In the genomic region with DNA sequence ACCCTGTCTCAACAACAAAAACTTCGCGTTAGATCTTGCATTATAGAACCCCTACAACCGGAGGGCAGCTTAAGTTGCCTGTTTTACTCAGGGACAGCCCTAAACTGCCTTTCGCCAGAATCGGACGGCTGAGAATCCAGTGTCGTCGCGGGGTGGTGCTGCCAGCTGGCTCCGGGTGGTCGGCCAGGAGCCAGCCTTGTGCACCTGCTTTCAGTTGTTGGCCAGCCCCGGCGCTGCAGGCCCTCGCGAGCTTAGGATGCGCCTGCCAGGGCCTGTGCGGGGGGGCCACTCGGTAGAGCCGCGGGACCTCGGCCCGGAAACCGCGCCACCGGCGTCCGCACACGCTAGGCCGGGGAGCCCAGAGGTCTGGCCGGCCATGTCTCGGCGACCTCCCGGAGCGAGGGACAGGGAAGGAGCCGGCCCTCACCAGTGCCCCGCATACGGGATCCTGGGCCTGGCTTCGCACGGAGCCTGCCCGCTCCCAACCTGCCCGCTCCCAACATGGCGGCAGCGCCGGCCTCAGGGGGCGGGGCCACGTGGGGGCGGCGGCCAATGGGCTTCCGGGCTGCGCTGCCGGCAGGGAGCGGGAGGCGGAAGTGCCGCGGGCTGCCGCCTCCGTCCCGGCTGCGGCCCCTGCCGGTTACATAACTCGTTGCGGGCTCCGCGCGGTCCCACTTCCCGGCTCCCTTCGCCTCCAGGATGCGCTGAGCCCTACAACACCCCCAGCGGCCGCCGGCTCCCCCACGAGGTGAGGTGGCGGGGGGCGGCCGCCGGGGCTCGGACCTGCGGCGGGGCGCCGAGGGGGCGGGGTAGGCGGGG, we compare ENCODE assay signal across 8 cellular contexts. TPM values are rescaled to one million over a fixed set of nuclear protein-coding genes. Genes with fewer than 3 reads are reported as not detected.
DNase-seq lines count a peak whose midpoint lies in the region; ATAC-seq and TF ChIP-seq lines count a peak whose summit lies in the region.

No MANE protein-coding gene starts in this region.

- BruUV-seq in Panc1 (replicated peaks; lab: Mats Ljungman, UMichigan), result TSS peak; percentile 89

- DNase-seq in Daoy (ENCODE audit: low read depth) (peak; percentile 93), KG1 (lab: John Stamatoyannopoulos, UW) (peak; percentile 88), Panc1 (ENCODE audit: low read depth, low spot score) (no peak), fibroblast of gingiva (ENCODE audit: low read depth) (peak; percentile 85)
- DNase-seq in activated T-helper 1 cell treated with anti-CD3 and anti-CD28 coated beads, Interleukin-12 subunit alpha, Interleukin-12 subunit beta, Interleukin-2, Interleukin-4 antibody, amounts not matched to agents 30 ng/mL and 10 ng/mL and 1 ng/mL, durations not matched to agents 14 hours and 24 hours and 36 hours (ENCODE audit: low spot score), result peak; percentile 88
- peak; percentile 85 to 93 (median 91) for DNase-seq in naive thymus-derived CD8-positive, alpha-beta T cell
- DNase-seq in stimulated activated naive B cell treated with anti-CD40 and anti-IgM and Interleukin-4, amounts not matched to agents 10 μg/mL and 1 μg/mL and 100 μg/mL, for 72 hours, result peak; percentile 86

- peak; percentile 76 for TF ChIP-seq CTCF in Panc1 (IDR thresholded peaks at IDR 0.05)

- H3K4me3 ChIP-seq in Panc1 (ENCODE audit: low read depth in 2 of 2, low read length in 2 of 2), result peak overlapping the region; percentile 73 to 84

- peaks cover 42% of the 10 kb centered on the region for H3K4me1 Mint-ChIP-seq in activated T-helper 1 cell treated with anti-CD3 and anti-CD28 coated beads, Interleukin-12 subunit alpha, Interleukin-12 subunit beta, Interleukin-2, Interleukin-4 antibody, amounts not matched to agents 30 ng/mL and 10 ng/mL and 1 ng/mL, durations not matched to agents 14 hours and 24 hours and 36 hours (ENCODE audit: low read depth)
- H3K4me1 Mint-ChIP-seq in naive thymus-derived CD8-positive, alpha-beta T cell, result peaks cover 26 to 52% (median 43%) of the 10 kb centered on the region in 4 donors
- peaks cover 28 to 44% of the 10 kb centered on the region in 2 donors for H3K4me1 Mint-ChIP-seq in stimulated activated naive B cell treated with anti-CD40 and anti-IgM and Interleukin-4, amounts not matched to agents 10 μg/mL and 1 μg/mL and 100 μg/mL, for 72 hours

- no peaks in the 10 kb centered on the region for H3K9me3 ChIP-seq in Panc1 (ENCODE audit: control insufficient read depth, insufficient read depth, low read depth, low read length)

- H3K36me3 Mint-ChIP-seq in activated T-helper 1 cell treated with anti-CD3 and anti-CD28 coated beads, Interleukin-12 subunit alpha, Interleukin-12 subunit beta, Interleukin-2, Interleukin-4 antibody, amounts not matched to agents 30 ng/mL and 10 ng/mL and 1 ng/mL, durations not matched to agents 14 hours and 24 hours and 36 hours (ENCODE audit: low read depth), result peaks cover 5% of the 10 kb centered on the region
- H3K36me3 Mint-ChIP-seq in naive thymus-derived CD8-positive, alpha-beta T cell, result no peaks in the 10 kb centered on the region
- H3K36me3 Mint-ChIP-seq in stimulated activated naive B cell treated with anti-CD40 and anti-IgM and Interleukin-4, amounts not matched to agents 10 μg/mL and 1 μg/mL and 100 μg/mL, for 72 hours, result peaks cover 0 to 2% of the 10 kb centered on the region in 2 donors

- POLR2A ChIA-PET in Panc1 (lab: Charles Lee), result no interaction called here
- POLR2A ChIA-PET in naive thymus-derived CD8-positive, alpha-beta T cell (lab: Charles Lee), result interaction anchor here (0.5 to 3.4 kb wide), 26 partner anchors 14 to 423 kb away, joined by 3 to 33 read pairs (median 5); partner anchors contain the start of genes CLUAP1, CREBBP, NAA60 and TIGD7

- in situ Hi-C loops in Panc1 (cut with HindIII; ENCODE audit: low pct_unique_long_range_greater_than_20kb, low sequenced_read_pairs), result no loop called here

- H3K9me3 Mint-ChIP-seq in activated T-helper 1 cell treated with anti-CD3 and anti-CD28 coated beads, Interleukin-12 subunit alpha, Interleukin-12 subunit beta, Interleukin-2, Interleukin-4 antibody, amounts not matched to agents 30 ng/mL and 10 ng/mL and 1 ng/mL, durations not matched to agents 14 hours and 24 hours and 36 hours, result no peaks in the 10 kb centered on the region
- H3K9me3 Mint-ChIP-seq in naive thymus-derived CD8-positive, alpha-beta T cell, result no peaks in the 10 kb centered on the region
- no peaks in the 10 kb centered on the region for H3K9me3 Mint-ChIP-seq in stimulated activated naive B cell treated with anti-CD40 and anti-IgM and Interleukin-4, amounts not matched to agents 10 μg/mL and 1 μg/mL and 100 μg/mL, for 72 hours

- peaks cover 39% of the 10 kb centered on the region for H3K4me1 ChIP-seq in Panc1 (ENCODE audit: control insufficient read depth, insufficient read depth, low read length)

- H3K27ac ChIP-seq in Panc1 (ENCODE audit: low read length), result peak overlapping the region; percentile 95

- H3K4me3 Mint-ChIP-seq in activated T-helper 1 cell treated with anti-CD3 and anti-CD28 coated beads, Interleukin-12 subunit alpha, Interleukin-12 subunit beta, Interleukin-2, Interleukin-4 antibody, amounts not matched to agents 30 ng/mL and 10 ng/mL and 1 ng/mL, durations not matched to agents 14 hours and 24 hours and 36 hours, result peak overlapping the region; percentile 83
- peak overlapping the region; percentile 71 to 89 (median 84) for H3K4me3 Mint-ChIP-seq in naive thymus-derived CD8-positive, alpha-beta T cell
- peak overlapping the region; percentile 82 to 86 for H3K4me3 Mint-ChIP-seq in stimulated activated naive B cell treated with anti-CD40 and anti-IgM and Interleukin-4, amounts not matched to agents 10 μg/mL and 1 μg/mL and 100 μg/mL, for 72 hours

- H3K36me3 ChIP-seq in Panc1 (ENCODE audit: control insufficient read depth, insufficient read depth, low read length), result peaks cover 2% of the 10 kb centered on the region; the same call in 1 of the 2 replicates

- peak overlapping the region; percentile 77 for H3K27ac Mint-ChIP-seq in activated T-helper 1 cell treated with anti-CD3 and anti-CD28 coated beads, Interleukin-12 subunit alpha, Interleukin-12 subunit beta, Interleukin-2, Interleukin-4 antibody, amounts not matched to agents 30 ng/mL and 10 ng/mL and 1 ng/mL, durations not matched to agents 14 hours and 24 hours and 36 hours
- H3K27ac Mint-ChIP-seq in naive thymus-derived CD8-positive, alpha-beta T cell, result peak overlapping the region; percentile 84 to 96 (median 92)
- H3K27ac Mint-ChIP-seq in stimulated activated naive B cell treated with anti-CD40 and anti-IgM and Interleukin-4, amounts not matched to agents 10 μg/mL and 1 μg/mL and 100 μg/mL, for 72 hours, result peak overlapping the region; percentile 93

- H3K27me3 Mint-ChIP-seq in activated T-helper 1 cell treated with anti-CD3 and anti-CD28 coated beads, Interleukin-12 subunit alpha, Interleukin-12 subunit beta, Interleukin-2, Interleukin-4 antibody, amounts not matched to agents 30 ng/mL and 10 ng/mL and 1 ng/mL, durations not matched to agents 14 hours and 24 hours and 36 hours (ENCODE audit: insufficient read depth), result no peaks in the 10 kb centered on the region
- no peaks in the 10 kb centered on the region for H3K27me3 Mint-ChIP-seq in naive thymus-derived CD8-positive, alpha-beta T cell
- H3K27me3 Mint-ChIP-seq in stimulated activated naive B cell treated with anti-CD40 and anti-IgM and Interleukin-4, amounts not matched to agents 10 μg/mL and 1 μg/mL and 100 μg/mL, for 72 hours, result no peaks in the 10 kb centered on the region

- H3K27me3 ChIP-seq in Panc1 (ENCODE audit: control insufficient read depth, insufficient read depth, low read length), result no peaks in the 10 kb centered on the region

- ATAC-seq in GM21737 (IDR thresholded peaks at IDR 0.05; ENCODE audit: unreplicated experiment), result peak; percentile 73
- ATAC-seq in Panc1, result peak; percentile 95
- ATAC-seq in naive thymus-derived CD8-positive, alpha-beta T cell, result peak; percentile 83 to 85
- peak; percentile 89 to 90 for ATAC-seq in stimulated activated naive B cell treated with anti-CD40 and anti-IgM and Interleukin-4, amounts not matched to agents 10 μg/mL and 1 μg/mL and 100 μg/mL, for 72 hours (replicated peaks)

- CTCF ChIA-PET in Panc1 (lab: Charles Lee), result interaction anchor here (0.6 kb wide), 1 partner anchor 299 kb away, joined by 4 read pairs; no protein-coding TSS in a partner anchor

- intact Hi-C loops in Panc1 (cut with micrococcal nuclease; ENCODE audit: unreplicated experiment), result no loop called here
- intact Hi-C loops in activated T-helper 1 cell treated with anti-CD3 and anti-CD28 coated beads, Interleukin-12 subunit alpha, Interleukin-12 subunit beta, Interleukin-2, Interleukin-4 antibody, amounts not matched to agents 30 ng/mL and 10 ng/mL and 1 ng/mL, durations not matched to agents 14 hours and 24 hours and 36 hours (cut with micrococcal nuclease), result loop anchor here (1.0 to 2.0 kb wide), 7 partner anchors 13 to 323 kb away; partner anchors contain the start of genes SLX4, ZNF174, ZNF263 and ZSCAN32

RNA-seq across cellular contexts. Expression of gene NAA60, which starts 14.2 kb away (rescaled TPM):
- total RNA-seq in Daoy (2014; rRNA removed; shearing (Covaris generic)), result 0.83 and 2.2 TPM in 2 replicates
- 56.0 TPM for total RNA-seq in Panc1 (2021; ENCODE audit: unreplicated experiment)
- polyA plus RNA-seq in Panc1 (2012; ENCODE audit: insufficient read length), result 60.0 TPM
- total RNA-seq in activated T-helper 1 cell treated with anti-CD3 and anti-CD28 coated beads, Interleukin-12 subunit alpha, Interleukin-12 subunit beta, Interleukin-2, Interleukin-4 antibody, amounts not matched to agents 30 ng/mL and 10 ng/mL and 1 ng/mL, durations not matched to agents 14 hours and 24 hours and 36 hours, result 35.4 and 38.3 TPM in 2 replicates
- 10 to 100 TPM; 68.5 to 74.4 TPM for total RNA-seq in naive thymus-derived CD8-positive, alpha-beta T cell
- 10 to 100 TPM; 36.9 to 56.1 (median 44.4) TPM for polyA plus RNA-seq in naive thymus-derived CD8-positive, alpha-beta T cell

RNA-seq across cellular contexts. Expression of gene ZNF597, which starts 14.3 kb away (rescaled TPM):
- not detected in 2 replicates for total RNA-seq in Daoy (2014; rRNA removed; shearing (Covaris generic))
- total RNA-seq in Panc1 (2021; ENCODE audit: unreplicated experiment), result 2.7 TPM
- 1.2 TPM for polyA plus RNA-seq in Panc1 (2012; ENCODE audit: insufficient read length)
- total RNA-seq in activated T-helper 1 cell treated with anti-CD3 and anti-CD28 coated beads, Interleukin-12 subunit alpha, Interleukin-12 subunit beta, Interleukin-2, Interleukin-4 antibody, amounts not matched to agents 30 ng/mL and 10 ng/mL and 1 ng/mL, durations not matched to agents 14 hours and 24 hours and 36 hours, result 2.6 TPM in 2 replicates
- 1 to 10 TPM; 5.7 to 5.8 TPM for total RNA-seq in naive thymus-derived CD8-positive, alpha-beta T cell
- 1 to 10 TPM; 1.1 to 2.3 (median 1.9) TPM for polyA plus RNA-seq in naive thymus-derived CD8-positive, alpha-beta T cell

RNA-seq across cellular contexts. Expression of gene C16orf90, which starts 37.6 kb away (rescaled TPM):
- not detected in 2 replicates for total RNA-seq in Daoy (2014; rRNA removed; shearing (Covaris generic))
- not detected for total RNA-seq in Panc1 (2021; ENCODE audit: unreplicated experiment)
- polyA plus RNA-seq in Panc1 (2012; ENCODE audit: insufficient read length), result not detected
- not detected in 2 replicates for total RNA-seq in activated T-helper 1 cell treated with anti-CD3 and anti-CD28 coated beads, Interleukin-12 subunit alpha, Interleukin-12 subunit beta, Interleukin-2, Interleukin-4 antibody, amounts not matched to agents 30 ng/mL and 10 ng/mL and 1 ng/mL, durations not matched to agents 14 hours and 24 hours and 36 hours
- not detected for total RNA-seq in naive thymus-derived CD8-positive, alpha-beta T cell
- polyA plus RNA-seq in naive thymus-derived CD8-positive, alpha-beta T cell, result under 1 TPM in 1 of 3 donors, not detected in 2; 0.26 TPM

RNA-seq across cellular contexts. Expression of gene CLUAP1, which starts 43.2 kb away (rescaled TPM):
- 19.2 and 21.9 TPM in 2 replicates for total RNA-seq in Daoy (2014; rRNA removed; shearing (Covaris generic))
- 14.5 TPM for total RNA-seq in Panc1 (2021; ENCODE audit: unreplicated experiment)
- polyA plus RNA-seq in Panc1 (2012; ENCODE audit: insufficient read length), result 18.5 TPM
- total RNA-seq in activated T-helper 1 cell treated with anti-CD3 and anti-CD28 coated beads, Interleukin-12 subunit alpha, Interleukin-12 subunit beta, Interleukin-2, Interleukin-4 antibody, amounts not matched to agents 30 ng/mL and 10 ng/mL and 1 ng/mL, durations not matched to agents 14 hours and 24 hours and 36 hours, result 20.0 and 21.2 TPM in 2 replicates
- total RNA-seq in naive thymus-derived CD8-positive, alpha-beta T cell, result 10 to 100 TPM; 26.4 to 28.3 TPM
- 10 to 100 TPM; 37.6 to 43.1 (median 38.1) TPM for polyA plus RNA-seq in naive thymus-derived CD8-positive, alpha-beta T cell

RNA-seq across cellular contexts. Expression of gene ZNF174, which starts 56.6 kb away (rescaled TPM):
- 3.8 and 7.4 TPM in 2 replicates for total RNA-seq in Daoy (2014; rRNA removed; shearing (Covaris generic))
- 14.4 TPM for total RNA-seq in Panc1 (2021; ENCODE audit: unreplicated experiment)
- 10.5 TPM for polyA plus RNA-seq in Panc1 (2012; ENCODE audit: insufficient read length)
- total RNA-seq in activated T-helper 1 cell treated with anti-CD3 and anti-CD28 coated beads, Interleukin-12 subunit alpha, Interleukin-12 subunit beta, Interleukin-2, Interleukin-4 antibody, amounts not matched to agents 30 ng/mL and 10 ng/mL and 1 ng/mL, durations not matched to agents 14 hours and 24 hours and 36 hours, result 9.9 and 10.6 TPM in 2 replicates
- total RNA-seq in naive thymus-derived CD8-positive, alpha-beta T cell, result 10 to 100 TPM; 17.1 to 19.7 TPM
- polyA plus RNA-seq in naive thymus-derived CD8-positive, alpha-beta T cell, result 10 to 100 TPM; 12.3 to 18.8 (median 14.0) TPM

Comparison
In these comparisons a context has a peak if more than half of its experiments do, and no peak if none do; other contexts are left out.
1. RNA of gene NAA60, which starts 14.2 kb away (total RNA-seq): 68.5 to 74.4 TPM in naive thymus-derived CD8-positive, alpha-beta T cell, 56.0 TPM in Panc1 (single experiment) and 35.4 to 38.3 TPM in activated T-helper 1 cell treated with anti-CD3 and anti-CD28 coated beads, Interleukin-12 subunit alpha, Interleukin-12 subunit beta, Interleukin-2, Interleukin-4 antibody, amounts not matched to agents 30 ng/mL and 10 ng/mL and 1 ng/mL, durations not matched to agents 14 hours and 24 hours and 36 hours; 0.83 to 2.2 TPM in Daoy; every median in the first group is over 10 times any median in the second.
2. Peak in every context shown above with its lines, with median percentiles within 50 percentile points of each other: ATAC-seq, H3K27ac Mint-ChIP-seq and H3K4me3 Mint-ChIP-seq.